Comparison of ENCODE assay signal across 26 cellular contexts in genomic region chr16:57683599-57684545, GRCh38. TPM values are rescaled to one million over a fixed set of nuclear protein-coding genes. Genes with fewer than 3 reads are reported as not detected.
DNase-seq lines count a peak whose midpoint lies in the region; ATAC-seq and TF ChIP-seq lines count a peak whose summit lies in the region.
"Had no signal": no experiment of that assay in that cellular context is flagged by ENCODE, and none has a peak within 500 bp of the region (broad histone marks: within the 10 kb centered on the region; RNA-seq: fewer than 3 reads in every experiment).

No MANE protein-coding gene starts in this region.

- ATAC-seq in memory B cell (ENCODE audit: low read depth) (no peak), HG02885 (IDR thresholded peaks at IDR 0.05; ENCODE audit: poor library complexity, unreplicated experiment) (no peak)
- ATAC-seq: CD8-positive, alpha-beta T cell had no signal

- WGBS in spleen, 5 donors = 71 to 85% (median 78%) methylated on average over 14 to 18 of the region's 18 CpGs

- H3K9ac ChIP-seq in BLaER1 = no peak overlapping the region
- peak overlapping the region; percentile 3 for H3K9ac ChIP-seq in NT2/D1 (ENCODE audit: insufficient read length, low read depth)
- H3K9ac ChIP-seq: GM23248 had no signal

- H3K27ac Mint-ChIP-seq in memory B cell = peak overlapping the region; percentile 2
- H3K27ac Mint-ChIP-seq: CD8-positive, alpha-beta T cell had no signal

- peak overlapping the region; percentile 66 for H3K27ac ChIP-seq in BLaER1
- H3K27ac ChIP-seq in spleen = peak overlapping the region in 2 of 8 donors; percentile 25 to 56
- H3K27ac ChIP-seq: GM23248, RWPE1 had no signal

- H3K4me3 ChIP-seq in BLaER1 = no peak overlapping the region
- H3K4me3 ChIP-seq in NT2/D1 (ENCODE audit: insufficient read length, low read depth) = no peak overlapping the region
- H3K4me3 ChIP-seq in spleen = no peak overlapping the region
- H3K4me3 ChIP-seq: GM23248 had no signal

- no peaks in the 10 kb centered on the region for H3K36me3 ChIP-seq in BLaER1
- no peaks in the 10 kb centered on the region for H3K36me3 ChIP-seq in NT2/D1 (ENCODE audit: insufficient read depth, insufficient read length, low read length)
- H3K36me3 ChIP-seq in spleen = peaks cover 0 to 65% (median 0%) of the 10 kb centered on the region in 6 donors

- no peaks in the 10 kb centered on the region for H4K20me1 ChIP-seq in BLaER1

- H3K9me3 ChIP-seq in BLaER1 = no peaks in the 10 kb centered on the region
- H3K9me3 ChIP-seq in NT2/D1 (ENCODE audit: insufficient read depth, low read length) = no peaks in the 10 kb centered on the region
- H3K9me3 ChIP-seq in spleen = no peaks in the 10 kb centered on the region
- H3K9me3 ChIP-seq: Caco-2 had no signal

- intact Hi-C loops in spleen (cut with DNase I; ENCODE audit: low total_unique reads) = no loop called here

- TF ChIP-seq CTCF in spleen (IDR thresholded peaks at IDR 0.05 in 8 of 11, conservative IDR thresholded peaks at IDR 0.05 in 3 of 11) = no peak

- DNase-seq in NT2/D1 (ENCODE audit: low read depth, low spot score) (no peak), memory B cell (ENCODE audit: low spot score in 2 of 2) (no peak), spleen (peak; percentile 67), mucosa of gallbladder (ENCODE audit: low spot score) (no peak), HK-2 (ENCODE audit: unreplicated experiment) (no peak)
- DNase-seq: C1 segment of cervical spinal cord; Caco-2; CD8-positive, alpha-beta T cell; GM23248; H7; KBM-7; NCI-H1105 treated with DMSO at 0.1 percent for 48 hours; NCI-H146; NCI-H1930; NCI-H2107; NCI-H446; NCI-H524 treated with DMSO at 0.1 percent for 48 hours; NCI-H82; SHP77 treated with DMSO at 0.1 percent for 48 hours had no signal

- TF ChIP-seq POLR2A in spleen (IDR thresholded peaks at IDR 0.05) = no peak

- peak overlapping the region; percentile 9; the same call in 1 of the 2 replicates for H3K4me2 ChIP-seq in BLaER1

- peaks cover 7% of the 10 kb centered on the region for H3K27me3 Mint-ChIP-seq in memory B cell

- no peak overlapping the region for H3K4me3 Mint-ChIP-seq in memory B cell
- H3K4me3 Mint-ChIP-seq: CD8-positive, alpha-beta T cell had no signal

- no peaks in the 10 kb centered on the region for H3K27me3 ChIP-seq in BLaER1
- no peaks in the 10 kb centered on the region for H3K27me3 ChIP-seq in NT2/D1 (ENCODE audit: insufficient read depth, insufficient read length)
- H3K27me3 ChIP-seq in spleen (replicated peaks in 1 of 7) = no peaks in the 10 kb centered on the region

- H3K9me3 Mint-ChIP-seq in memory B cell = no peaks in the 10 kb centered on the region
- H3K9me3 Mint-ChIP-seq: CD8-positive, alpha-beta T cell had no signal

- H3K4me1 Mint-ChIP-seq in memory B cell = peaks cover 4% of the 10 kb centered on the region

- H3K36me3 Mint-ChIP-seq in memory B cell = no peaks in the 10 kb centered on the region
- H3K36me3 Mint-ChIP-seq: CD8-positive, alpha-beta T cell had no signal

- H3K4me1 ChIP-seq in BLaER1 (peaks cover 63% of the 10 kb centered on the region), NT2/D1 (ENCODE audit: insufficient read depth, insufficient read length) (peaks cover 14% of the 10 kb centered on the region), spleen (peaks cover 0 to 47% (median 2%) of the 10 kb centered on the region in 6 donors)
- H3K4me1 ChIP-seq: Caco-2 had no signal

RNA-seq across cellular contexts. Expression of gene DRC7, which starts 10.7 kb away (rescaled TPM):
- total RNA-seq in spleen (1 to 10 TPM in 1 of 7 donors, under 1 TPM in 2, not detected in 4; 0.20 to 2.1 (median 0.60) TPM), mucosa of gallbladder (1.9 TPM)
- polyA plus RNA-seq in spleen = under 1 TPM; 0.03 to 0.11 (median 0.06) TPM
- total RNA-seq: CD8-positive, alpha-beta T cell; GM23248; LHCN-M2; MCF 10A had no signal
- polyA plus RNA-seq: AG04450, GM23248 had no signal

RNA-seq across cellular contexts. Expression of gene ADGRG3, which starts 15.8 kb away (rescaled TPM):
- total RNA-seq in spleen (100 to 1,000 TPM in 2 of 7 donors, 10 to 100 TPM in 5; 16.6 to 116 (median 34.2) TPM), mucosa of gallbladder (0.60 TPM)
- polyA plus RNA-seq in spleen = 10 to 100 TPM in 1 of 3 donors, 1 to 10 TPM in 2; 2.5 to 15.3 (median 8.5) TPM
- total RNA-seq: GM23248, LHCN-M2, MCF 10A, OCI-LY7 had no signal
- polyA plus RNA-seq: AG04450, GM23248 had no signal

RNA-seq across cellular contexts. Expression of gene KATNB1, which starts 51.7 kb away (rescaled TPM):
- total RNA-seq in spleen (10 to 100 TPM; 15.7 to 23.1 (median 18.2) TPM), mucosa of gallbladder (23.4 TPM)
- polyA plus RNA-seq in spleen = 10 to 100 TPM; 10.6 to 14.5 (median 11.2) TPM

RNA-seq across cellular contexts. Expression of gene ADGRG1, which starts 55.4 kb away (rescaled TPM):
- total RNA-seq in spleen (10 to 100 TPM in 4 of 7 donors, 1 to 10 TPM in 3; 6.9 to 23.7 (median 10.5) TPM), mucosa of gallbladder (312 TPM)
- 1 to 10 TPM; 1.0 to 2.7 (median 1.2) TPM for polyA plus RNA-seq in spleen
- total RNA-seq: OCI-LY7 had no signal

Comparison
In these comparisons a context has a peak if more than half of its experiments do, and no peak if none do; other contexts are left out.
1. RNA of gene ADGRG3, which starts 15.8 kb away (total RNA-seq): 16.6 to 116 TPM in spleen; 0.60 TPM in mucosa of gallbladder (single experiment); every median in the first group is over 10 times any median in the second.